10 cellular contexts compared by ENCODE assay signal in genomic region chr1:35660581-35661473, GRCh38. TPM values are rescaled to one million over a fixed set of nuclear protein-coding genes. Genes with fewer than 3 reads are reported as not detected.
DNase-seq lines count a peak whose midpoint lies in the region; ATAC-seq and TF ChIP-seq lines count a peak whose summit lies in the region.
"Had no signal": no experiment of that assay in that cellular context is flagged by ENCODE, and none has a peak within 500 bp of the region (broad histone marks: within the 10 kb centered on the region; RNA-seq: fewer than 3 reads in every experiment).

No MANE protein-coding gene starts in this region.

- H3K9me3 ChIP-seq in fibroblast of lung (ENCODE audit: control insufficient read depth, insufficient read depth, low read depth, low read length): no peaks in the 10 kb centered on the region
- H3K9me3 ChIP-seq: left ventricle myocardium inferior, sigmoid colon had no signal

- H3K4me1 ChIP-seq in fibroblast of lung (ENCODE audit: control insufficient read depth, extremely low read depth, insufficient read depth, low read length): peaks cover 4% of the 10 kb centered on the region
- H3K4me1 ChIP-seq: left ventricle myocardium inferior, sigmoid colon had no signal

- H3K79me2 ChIP-seq in fibroblast of lung (ENCODE audit: control insufficient read depth, insufficient read depth, low read length): no peaks in the 10 kb centered on the region

- no peak overlapping the region for H3K4me3 ChIP-seq in fibroblast of lung (replicated peaks in 1 of 4; ENCODE audit: control extremely low read depth in 1 of 4, insufficient read depth in 1 of 4, low read depth in 3 of 4, low read length in 4 of 4)
- H3K4me3 ChIP-seq: left ventricle myocardium inferior, sigmoid colon had no signal

- TF ChIP-seq CTCF in fibroblast of lung (conservative IDR thresholded peaks at IDR 0.05 in 1 of 2, IDR thresholded peaks at IDR 0.05 in 1 of 2; ENCODE audit: low read depth in 1 of 2, low read length in 2 of 2): no peak

- no peak overlapping the region for H3K27ac ChIP-seq in fibroblast of lung (ENCODE audit: insufficient read depth, low read length)
- H3K27ac ChIP-seq: left ventricle myocardium inferior, sigmoid colon had no signal

- H3K36me3 ChIP-seq in fibroblast of lung (ENCODE audit: control insufficient read depth, insufficient read depth, low read length): no peaks in the 10 kb centered on the region
- H3K36me3 ChIP-seq: left ventricle myocardium inferior, sigmoid colon had no signal

- DNase-seq in NCI-H82 (lab: John Stamatoyannopoulos, UW) (peak; percentile 8), NCI-H82 treated with DMSO at 0.1 percent for 48 hours (lab: John Stamatoyannopoulos, UW; ENCODE audit: unreplicated experiment) (no peak), RKO (ENCODE audit: low spot score) (peak; percentile 40), fibroblast of lung (ENCODE audit: low read depth in 2 of 2) (peak; percentile 65 to 68), renal cortical epithelial cell (ENCODE audit: low read depth) (peak; percentile 40)
- no peak for DNase-seq in effector CD4-positive, alpha-beta T cell
- no peak for DNase-seq in stimulated activated CD4-positive, alpha-beta T cell treated with anti-CD3 and anti-CD28 coated beads, Interleukin-4, amount 100 ng/mL, for 1 hour
- DNase-seq: left ventricle myocardium inferior, sigmoid colon had no signal

- no peak overlapping the region for H3K4me2 ChIP-seq in fibroblast of lung (ENCODE audit: extremely low read depth, insufficient read depth, low read length)

- H2AFZ ChIP-seq in fibroblast of lung (ENCODE audit: low read length): no peak overlapping the region

- no peaks in the 10 kb centered on the region for H4K20me1 ChIP-seq in fibroblast of lung (ENCODE audit: control insufficient read depth, extremely low read depth, insufficient read depth, low read length)

- ATAC-seq in GM18511 (IDR thresholded peaks at IDR 0.05; ENCODE audit: unreplicated experiment): no peak

- no peak overlapping the region for H3K9ac ChIP-seq in fibroblast of lung (ENCODE audit: insufficient read depth, low read length)

- no peaks in the 10 kb centered on the region for H3K27me3 ChIP-seq in fibroblast of lung (ENCODE audit: control insufficient read depth, insufficient read depth, low read length)
- H3K27me3 ChIP-seq: sigmoid colon had no signal

RNA-seq across cellular contexts. Expression of gene PSMB2, which starts 19.5 kb away (rescaled TPM):
- 13.9 and 18.3 TPM in 2 replicates for total RNA-seq in fibroblast of lung
- 66.8 and 84.0 TPM in 2 replicates for polyA plus RNA-seq in fibroblast of lung
- polyA plus RNA-seq in fibroblast of lung (2012): 79.7 and 93.5 TPM in 2 replicates
- 128 and 201 TPM in 2 replicates for polyA minus RNA-seq in fibroblast of lung (ENCODE audit: low replicate concordance)
- 29.9 and 31.5 TPM in 2 replicates for total RNA-seq in renal cortical epithelial cell

RNA-seq across cellular contexts. Expression of gene C1orf216, which starts 57.9 kb away (rescaled TPM):
- 16.7 and 19.8 TPM in 2 replicates for total RNA-seq in fibroblast of lung
- polyA plus RNA-seq in fibroblast of lung: 18.3 and 24.9 TPM in 2 replicates
- 16.9 and 17.3 TPM in 2 replicates for polyA plus RNA-seq in fibroblast of lung (2012)
- polyA minus RNA-seq in fibroblast of lung (ENCODE audit: low replicate concordance): 17.7 and 24.9 TPM in 2 replicates
- total RNA-seq in renal cortical epithelial cell: 9.4 and 15.6 TPM in 2 replicates

Comparison
In these comparisons a context has a peak if more than half of its experiments do, and no peak if none do; other contexts are left out.
1. DNase-seq: peak in NCI-H82 (single experiment), RKO (single experiment), fibroblast of lung (2 of 2) and renal cortical epithelial cell (single experiment); none in NCI-H82 treated with DMSO at 0.1 percent for 48 hours (single experiment), effector CD4-positive, alpha-beta T cell (single experiment) and stimulated activated CD4-positive, alpha-beta T cell treated with anti-CD3 and anti-CD28 coated beads, Interleukin-4, amount 100 ng/mL, for 1 hour (single experiment).